ENCODE assay signal across 8 cellular contexts in the genomic region with DNA sequence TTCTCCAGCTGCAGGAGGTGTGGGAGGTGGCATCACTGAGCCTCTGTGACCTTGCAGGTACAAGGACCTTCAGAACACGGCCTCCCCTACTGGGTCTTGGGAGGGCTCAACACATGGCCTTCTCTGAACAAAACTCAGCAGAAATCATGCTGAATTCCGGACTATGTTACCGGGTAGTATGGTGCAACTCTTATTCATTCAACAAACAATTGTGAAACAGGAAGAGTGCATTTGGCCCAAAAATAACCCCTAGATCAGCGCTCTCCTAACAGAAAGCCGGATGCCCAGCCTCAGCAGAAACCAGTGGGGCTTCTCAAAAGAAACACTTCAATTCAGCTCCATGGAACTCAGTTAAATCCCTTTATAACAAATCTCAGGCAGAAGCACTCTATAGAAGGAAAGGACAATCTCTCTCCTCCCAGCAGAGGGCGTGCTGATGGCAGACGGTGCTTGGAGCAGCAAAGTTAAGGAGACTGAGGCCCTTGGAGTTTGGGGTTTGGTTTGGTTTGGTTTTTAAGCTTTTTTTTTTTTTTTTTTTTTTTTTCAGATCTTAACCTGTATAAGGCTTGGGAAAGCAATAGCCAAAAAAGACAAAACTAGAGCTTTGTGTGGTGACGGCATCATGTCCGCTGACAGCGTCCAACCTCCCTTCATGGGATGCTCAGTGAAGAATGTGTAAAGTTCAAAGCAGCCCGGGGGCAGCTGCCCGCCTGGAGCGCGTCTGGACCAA.
DNase-seq lines count a peak whose midpoint lies in the region; ATAC-seq and TF ChIP-seq lines count a peak whose summit lies in the region.

No MANE protein-coding gene starts in this region.

- POLR2A ChIA-PET in CD4-positive, alpha-beta T cell (lab: Charles Lee) = no interaction called here
- POLR2A ChIA-PET in OCI-LY7 (lab: Charles Lee) = interaction anchor here (0.6 kb wide), 1 partner anchor 180 kb away, joined by 5 read pairs; no protein-coding TSS in a partner anchor

- H3K4me1 ChIP-seq in GM23338 (ENCODE audit: insufficient read depth) (no peaks in the 10 kb centered on the region; the same call in 1 of the 2 replicates), OCI-LY7 (ENCODE audit: insufficient read depth, low read length, poor library complexity, severe bottlenecking) (no peaks in the 10 kb centered on the region), neural progenitor cell (peaks cover 8% of the 10 kb centered on the region), vagina (no peaks in the 10 kb centered on the region)

- H3K9me3 Mint-ChIP-seq in CD4-positive, alpha-beta T cell = no peaks in the 10 kb centered on the region
- peaks cover 85% of the 10 kb centered on the region for H3K9me3 Mint-ChIP-seq in GM23338
- H3K9me3 Mint-ChIP-seq in neural progenitor cell = peaks cover 2% of the 10 kb centered on the region

- CTCF ChIA-PET in CD4-positive, alpha-beta T cell (lab: Charles Lee) = no interaction called here
- CTCF ChIA-PET in OCI-LY7 (lab: Charles Lee; ENCODE audit: unreplicated experiment) = no interaction called here

- intact Hi-C loops in CD4-positive, alpha-beta T cell (cut with DNase I, micrococcal nuclease) = loop anchor here in 1 of 2 experiments (5.0 kb wide), 1 partner anchor 372 kb away; no protein-coding TSS in a partner anchor
- intact Hi-C loops in OCI-LY7 (cut with micrococcal nuclease; ENCODE audit: unreplicated experiment) (loop anchor here (10.0 kb wide), 1 partner anchor 369 kb away; no protein-coding TSS in a partner anchor), vagina (cut with DNase I) (no loop called here)

- no peak for ATAC-seq in CD4-positive, alpha-beta T cell (ENCODE audit: poor library complexity)
- ATAC-seq in GM23338 (peak; percentile 80), HG02870 (IDR thresholded peaks at IDR 0.05; ENCODE audit: unreplicated experiment) (no peak), GM19395 (IDR thresholded peaks at IDR 0.05; ENCODE audit: unreplicated experiment) (no peak)

- no TSS peak for BruUV-seq in OCI-LY7 (replicated peaks; lab: Mats Ljungman, UMichigan)

- no peak overlapping the region for H3K4me3 Mint-ChIP-seq in CD4-positive, alpha-beta T cell
- no peak overlapping the region for H3K4me3 Mint-ChIP-seq in GM23338
- no peak overlapping the region for H3K4me3 Mint-ChIP-seq in neural progenitor cell

- H3K27me3 ChIP-seq in CD4-positive, alpha-beta T cell (ENCODE audit: control insufficient read depth, insufficient read depth, low read length) = no peaks in the 10 kb centered on the region
- H3K27me3 ChIP-seq in GM23338 (ENCODE audit: insufficient read depth) = 0 out of 2 replicates have a peak, but pooled peaks cover 4% of the 10 kb centered on the region
- H3K27me3 ChIP-seq in neural progenitor cell = no peaks in the 10 kb centered on the region
- no peaks in the 10 kb centered on the region for H3K27me3 ChIP-seq in vagina

- no peaks in the 10 kb centered on the region for H3K36me3 Mint-ChIP-seq in CD4-positive, alpha-beta T cell (ENCODE audit: low read depth)
- H3K36me3 Mint-ChIP-seq in GM23338 (ENCODE audit: low read depth) (peaks cover 13% of the 10 kb centered on the region), neural progenitor cell (no peaks in the 10 kb centered on the region)

- H3K4me3 ChIP-seq in GM23338 = no peak overlapping the region
- no peak overlapping the region for H3K4me3 ChIP-seq in OCI-LY7 (ENCODE audit: low read depth, low read length, poor library complexity, severe bottlenecking)
- no peak overlapping the region for H3K4me3 ChIP-seq in choroid plexus epithelial cell (ENCODE audit: low read depth, low read length)
- no peak overlapping the region for H3K4me3 ChIP-seq in neural progenitor cell
- H3K4me3 ChIP-seq in vagina = no peak overlapping the region

- TF ChIP-seq POLR2A in vagina (IDR thresholded peaks at IDR 0.05) = no peak

- peaks cover 42% of the 10 kb centered on the region for H3K27me3 Mint-ChIP-seq in CD4-positive, alpha-beta T cell
- H3K27me3 Mint-ChIP-seq in GM23338 (ENCODE audit: insufficient read depth, low read depth, poor library complexity) (peaks cover 3% of the 10 kb centered on the region), neural progenitor cell (ENCODE audit: insufficient read depth, low read depth) (peaks cover 5% of the 10 kb centered on the region)

- peak; percentile 14 for TF ChIP-seq CTCF in CD4-positive, alpha-beta T cell (IDR thresholded peaks at IDR 0.05)
- TF ChIP-seq CTCF in GM23338 (conservative IDR thresholded peaks at IDR 0.05; ENCODE audit: low read depth in 2 of 2) (peak; percentile 77 to 84), OCI-LY7 (conservative IDR thresholded peaks at IDR 0.05; ENCODE audit: low read length) (peak; percentile 70), choroid plexus epithelial cell (conservative IDR thresholded peaks at IDR 0.05; ENCODE audit: low read depth, low read length) (peak; percentile 40), neural progenitor cell (IDR thresholded peaks at IDR 0.05) (peak; percentile 72), vagina (IDR thresholded peaks at IDR 0.05) (peak in 1 of 3 experiments; percentile 21)

- H3K36me3 ChIP-seq in GM23338 (ENCODE audit: insufficient read depth) = no peaks in the 10 kb centered on the region
- H3K36me3 ChIP-seq in OCI-LY7 (ENCODE audit: insufficient read depth, low read length) = no peaks in the 10 kb centered on the region
- H3K36me3 ChIP-seq in neural progenitor cell = no peaks in the 10 kb centered on the region
- no peaks in the 10 kb centered on the region for H3K36me3 ChIP-seq in vagina

- H3K9me3 ChIP-seq in CD4-positive, alpha-beta T cell (ENCODE audit: control insufficient read depth, low read length) = no peaks in the 10 kb centered on the region
- H3K9me3 ChIP-seq in OCI-LY7 (ENCODE audit: low read length) = no peaks in the 10 kb centered on the region
- H3K9me3 ChIP-seq in neural progenitor cell (ENCODE audit: low read depth) = no peaks in the 10 kb centered on the region
- no peaks in the 10 kb centered on the region for H3K9me3 ChIP-seq in vagina

- H2AFZ ChIP-seq in GM23338 (no peak overlapping the region), OCI-LY7 (ENCODE audit: low read length) (no peak overlapping the region), neural progenitor cell (replicated peaks) (no peak overlapping the region)

- H3K9me2 ChIP-seq in GM23338 (ENCODE audit: insufficient read depth) (no peaks in the 10 kb centered on the region), OCI-LY7 (ENCODE audit: insufficient read depth, low read length) (no peaks in the 10 kb centered on the region)

- DNase-seq in CD4-positive, alpha-beta T cell = peak in 2 of 10 experiments; percentile 2 to 3
- DNase-seq in GM23338 (ENCODE audit: low spot score) (peak; percentile 81), OCI-LY7 (ENCODE audit: low spot score) (peak; percentile 21), choroid plexus epithelial cell (ENCODE audit: low read depth) (peak; percentile 4), neural progenitor cell (ENCODE audit: low spot score) (peak; percentile 72), vagina (ENCODE audit: extremely low spot score in 2 of 2) (no peak)

- H3K79me2 ChIP-seq in GM23338 (replicated peaks; ENCODE audit: insufficient read depth) = no peaks in the 10 kb centered on the region
- H3K79me2 ChIP-seq in OCI-LY7 (ENCODE audit: insufficient read depth, low read depth, low read length) = no peaks in the 10 kb centered on the region
- H3K79me2 ChIP-seq in neural progenitor cell (ENCODE audit: low read depth) = no peaks in the 10 kb centered on the region

- H3K4me1 Mint-ChIP-seq in CD4-positive, alpha-beta T cell (ENCODE audit: low read depth) = no peaks in the 10 kb centered on the region
- H3K4me1 Mint-ChIP-seq in GM23338 (peaks cover 7% of the 10 kb centered on the region; the same call in 2 of the 3 replicates), neural progenitor cell (peaks cover 5% of the 10 kb centered on the region)

- no peak overlapping the region for H3K27ac ChIP-seq in CD4-positive, alpha-beta T cell (ENCODE audit: low read depth, low read length)
- no peak overlapping the region for H3K27ac ChIP-seq in GM23338 (ENCODE audit: low read depth)
- no peak overlapping the region for H3K27ac ChIP-seq in OCI-LY7 (ENCODE audit: low read depth, low read length, poor library complexity, severe bottlenecking)
- H3K27ac ChIP-seq in neural progenitor cell = no peak overlapping the region
- H3K27ac ChIP-seq in vagina = no peak overlapping the region

- H3F3A ChIP-seq in GM23338 (replicated peaks; ENCODE audit: low read depth) (no peaks in the 10 kb centered on the region), neural progenitor cell (ENCODE audit: low read depth) (no peaks in the 10 kb centered on the region)

- no peak overlapping the region for H3K9ac ChIP-seq in neural progenitor cell

- no peak overlapping the region for H3K27ac Mint-ChIP-seq in CD4-positive, alpha-beta T cell
- H3K27ac Mint-ChIP-seq in GM23338 = no peak overlapping the region
- H3K27ac Mint-ChIP-seq in neural progenitor cell = no peak overlapping the region

- H3K4me2 ChIP-seq in GM23338 (no peak overlapping the region), OCI-LY7 (ENCODE audit: low read length) (no peak overlapping the region), neural progenitor cell (no peak overlapping the region)

- H4K20me1 ChIP-seq in GM23338 (replicated peaks; ENCODE audit: insufficient read depth) (no peaks in the 10 kb centered on the region), OCI-LY7 (ENCODE audit: insufficient read depth, low read length) (no peaks in the 10 kb centered on the region), neural progenitor cell (ENCODE audit: low read depth) (no peaks in the 10 kb centered on the region)

TF ChIP-seq in GM23338, 12 proteins besides CTCF, POLR2A, EP300 and RAD21 (continues in another document):
- no peak for TF ChIP-seq ZNF114 (CRISPR knock-in tag; IDR thresholded peaks at IDR 0.05)

Comparison
In these comparisons a context has a peak if more than half of its experiments do, and no peak if none do; other contexts are left out.
1. DNase-seq: peak in GM23338 (single experiment), OCI-LY7 (single experiment), choroid plexus epithelial cell (single experiment) and neural progenitor cell (single experiment); none in vagina (0 of 2).